In genomic region chr6:127514396-127515227, GRCh38 we compare ENCODE assay signal across 8 cellular contexts. TPM values are rescaled to one million over a fixed set of nuclear protein-coding genes. Genes with fewer than 3 reads are reported as not detected.
A peak's percentile ranks its signal among the peaks of the same experiment; 100 is the strongest.
DNase-seq lines count a peak whose midpoint lies in the region; ATAC-seq and TF ChIP-seq lines count a peak whose summit lies in the region.

No MANE protein-coding gene starts in this region.

- ATAC-seq in RWPE2 (ENCODE audit: low read depth) (peak; percentile 37; the same call in 1 of the 3 replicates), HG03196 (IDR thresholded peaks at IDR 0.05; ENCODE audit: unreplicated experiment) (no peak), HG02623 (IDR thresholded peaks at IDR 0.05; ENCODE audit: unreplicated experiment) (no peak), HG03159 (IDR thresholded peaks at IDR 0.05; ENCODE audit: unreplicated experiment) (no peak)

- H3K9ac ChIP-seq in iPS-20b (ENCODE audit: low read depth, low read length) (peak overlapping the region; percentile 57; the same call in 1 of the 2 replicates), skeletal muscle tissue (ENCODE audit: low read depth in 1 of 3, low read length in 3 of 3) (no peak overlapping the region)

- H3K36me3 ChIP-seq in RWPE2 (ENCODE audit: low read depth) (no peaks in the 10 kb centered on the region), iPS-20b (ENCODE audit: insufficient read depth, low read depth, low read length) (peaks cover 44% of the 10 kb centered on the region), skeletal muscle tissue (ENCODE audit: control insufficient read depth in 3 of 3, insufficient read depth in 3 of 3, low read length in 3 of 3) (no peaks in the 10 kb centered on the region)

- H3K27me3 ChIP-seq in RWPE2 (ENCODE audit: insufficient read depth, poor library complexity, severe bottlenecking): peaks cover 78% of the 10 kb centered on the region
- peaks cover 40% of the 10 kb centered on the region for H3K27me3 ChIP-seq in iPS-20b (ENCODE audit: insufficient read depth, low read length)
- peaks cover 20 to 21% (median 20%) of the 10 kb centered on the region in 3 donors for H3K27me3 ChIP-seq in skeletal muscle tissue (ENCODE audit: control insufficient read depth in 3 of 3, insufficient read depth in 3 of 3, low read length in 3 of 3)

- TF ChIP-seq CTCF in RWPE2 (IDR thresholded peaks at IDR 0.05; ENCODE audit: poor library complexity, severe bottlenecking): no peak
- no peak for TF ChIP-seq CTCF in astrocyte of the spinal cord (IDR thresholded peaks at IDR 0.05; ENCODE audit: low read depth, low read length)

- H3K4me3 ChIP-seq in RWPE2 (ENCODE audit: severe bottlenecking): no peak overlapping the region
- peak overlapping the region; percentile 62 for H3K4me3 ChIP-seq in astrocyte of the spinal cord (ENCODE audit: low read depth, low read length)
- peak overlapping the region; percentile 87 for H3K4me3 ChIP-seq in iPS-20b (ENCODE audit: low read length)
- H3K4me3 ChIP-seq in skeletal muscle tissue (ENCODE audit: low read length in 3 of 3): peak overlapping the region; percentile 59 to 78 (median 73)

- in situ Hi-C loops in astrocyte of the spinal cord (cut with HindIII; ENCODE audit: low sequenced_read_pairs): no loop called here

- H3K9me3 ChIP-seq in RWPE2 (ENCODE audit: severe bottlenecking) (no peaks in the 10 kb centered on the region), iPS-20b (ENCODE audit: insufficient read depth, low read depth, low read length) (no peaks in the 10 kb centered on the region), skeletal muscle tissue (ENCODE audit: control insufficient read depth in 3 of 3, low read length in 3 of 3) (no peaks in the 10 kb centered on the region)

- H3K27ac ChIP-seq in RWPE2 (ENCODE audit: poor library complexity, severe bottlenecking) (no peak overlapping the region), iPS-20b (ENCODE audit: low read length) (no peak overlapping the region), skeletal muscle tissue (ENCODE audit: low read depth, low read length) (no peak overlapping the region)

- DNase-seq in DMS79 (lab: John Stamatoyannopoulos, UW) (peak; percentile 93), RWPE2 (ENCODE audit: low spot score) (peak; percentile 32), astrocyte of the spinal cord (ENCODE audit: low read depth, low spot score) (peak; percentile 60)

- H3K4me1 ChIP-seq in RWPE2 (ENCODE audit: insufficient read depth, poor library complexity, severe bottlenecking): no peaks in the 10 kb centered on the region
- H3K4me1 ChIP-seq in iPS-20b (ENCODE audit: insufficient read depth, low read length): no peaks in the 10 kb centered on the region; the same call in 1 of the 2 replicates
- peaks cover 15 to 19% (median 15%) of the 10 kb centered on the region in 3 donors for H3K4me1 ChIP-seq in skeletal muscle tissue (ENCODE audit: control insufficient read depth in 3 of 3, insufficient read depth in 3 of 3, low read length in 3 of 3)

RNA-seq across cellular contexts. Expression of gene KIAA0408, which starts 55.4 kb away (rescaled TPM):
- 15.7 TPM for total RNA-seq in skeletal muscle tissue

Comparison
In these comparisons a context has a peak if more than half of its experiments do, and no peak if none do; other contexts are left out.
1. DNase-seq: peak in every context shown above with its lines; median percentile 93 in DMS79; 60 in astrocyte of the spinal cord; 32 in RWPE2.